12 cellular contexts compared by ENCODE assay signal in the genomic region with DNA sequence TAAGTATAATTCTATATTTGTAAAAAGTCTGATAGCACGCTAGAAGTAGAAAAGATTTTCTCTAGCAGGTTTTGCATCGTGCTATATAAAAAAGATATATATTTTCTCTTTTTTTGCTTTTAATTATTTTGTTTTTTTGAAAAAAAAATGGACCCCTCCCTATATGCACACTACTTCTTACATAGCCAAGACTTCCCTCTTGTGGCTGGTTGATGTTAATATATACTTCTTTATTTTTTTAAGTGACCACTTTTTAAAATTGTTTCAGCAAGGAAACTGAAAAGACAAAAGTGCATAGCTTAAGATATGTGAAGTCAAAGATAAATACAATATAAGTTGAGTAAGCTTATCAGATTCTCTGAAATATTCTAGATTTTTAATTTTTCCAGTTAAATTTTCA.
DNase-seq lines count a peak whose midpoint lies in the region; ATAC-seq, FAIRE-seq and TF ChIP-seq lines count a peak whose summit lies in the region.
"Had no signal": no experiment of that assay in that cellular context is flagged by ENCODE, and none has a peak within 500 bp of the region (broad histone marks: within the 10 kb centered on the region; RNA-seq: fewer than 3 reads in every experiment).

No MANE protein-coding gene starts in this region.

- DNase-seq in GM10266 (ENCODE audit: extremely low spot score) (peak; percentile 17), kidney (no peak), superior temporal gyrus (ENCODE audit: extremely low spot score) (no peak)
- no peak for DNase-seq in activated T-cell treated with anti-CD3 and anti-CD28 coated beads, Interleukin-2, amount 50 U/mL, for 72 hours
- no peak for DNase-seq in activated CD4-positive, alpha-beta T cell treated with anti-CD3 and anti-CD28 coated beads, Interleukin-2, amount 50 U/mL, for 1 hour
- DNase-seq: HCEC 1CT; mucosa of descending colon; stimulated activated CD4-positive, alpha-beta T cell treated with anti-CD3 and anti-CD28 coated beads, Interleukin-4, amount 100 ng/mL, for 4 hours had no signal

- no peaks in the 10 kb centered on the region for H3K4me1 ChIP-seq in kidney (ENCODE audit: control insufficient read depth in 1 of 2, insufficient read depth in 1 of 2, low read depth in 1 of 2, low read length in 2 of 2)
- H3K4me1 ChIP-seq: SJSA1, vagina had no signal

- H3K9me3 Mint-ChIP-seq in activated T-cell treated with anti-CD3 and anti-CD28 coated beads, Interleukin-2, amount 50 U/mL, for 72 hours: no peaks in the 10 kb centered on the region

- peak; percentile 50 for TF ChIP-seq RAD21 in Ishikawa (IDR thresholded peaks at IDR 0.05; ENCODE audit: low read depth)

- no peak overlapping the region for H3K4me3 Mint-ChIP-seq in activated T-cell treated with anti-CD3 and anti-CD28 coated beads, Interleukin-2, amount 50 U/mL, for 72 hours

- peak; percentile 21 for TF ChIP-seq CTCF in GM10266 (IDR thresholded peaks at IDR 0.05; ENCODE audit: control insufficient read depth, insufficient read depth, low read depth, missing control alignments)
- no peak for TF ChIP-seq CTCF in kidney (IDR thresholded peaks at IDR 0.05; ENCODE audit: borderline replicate concordance, extremely low read depth, insufficient read depth)

- H3K27me3 Mint-ChIP-seq in activated T-cell treated with anti-CD3 and anti-CD28 coated beads, Interleukin-2, amount 50 U/mL, for 72 hours (ENCODE audit: low read depth): no peaks in the 10 kb centered on the region

- H3K9me3 ChIP-seq in kidney (ENCODE audit: control insufficient read depth in 1 of 2, low read length in 2 of 2): no peaks in the 10 kb centered on the region
- H3K9me3 ChIP-seq: SJSA1, vagina had no signal

- no peak overlapping the region for H3K27ac Mint-ChIP-seq in activated T-cell treated with anti-CD3 and anti-CD28 coated beads, Interleukin-2, amount 50 U/mL, for 72 hours

- intact Hi-C loops in kidney (cut with DNase I): no loop called here

- no peak overlapping the region for H3K9ac ChIP-seq in kidney (ENCODE audit: low read length in 2 of 2)

- no peaks in the 10 kb centered on the region for H3K4me1 Mint-ChIP-seq in activated T-cell treated with anti-CD3 and anti-CD28 coated beads, Interleukin-2, amount 50 U/mL, for 72 hours (ENCODE audit: low read depth)

- H3K36me3 Mint-ChIP-seq in activated T-cell treated with anti-CD3 and anti-CD28 coated beads, Interleukin-2, amount 50 U/mL, for 72 hours (ENCODE audit: insufficient read depth in 2 of 2): no peaks in the 10 kb centered on the region

- H3K36me3 ChIP-seq in kidney (ENCODE audit: control insufficient read depth in 1 of 2, insufficient read depth in 2 of 2, low read length in 2 of 2): no peaks in the 10 kb centered on the region
- H3K36me3 ChIP-seq: SJSA1, vagina had no signal

- no peak overlapping the region for H3K4me3 ChIP-seq in kidney (ENCODE audit: low read length in 2 of 2)
- H3K4me3 ChIP-seq: mucosa of descending colon, SJSA1, vagina had no signal

- ATAC-seq in SK-N-SH treated with all-trans-retinoic acid at 6 μM for 48 hours: no peak
- ATAC-seq in activated T-cell treated with anti-CD3 and anti-CD28 coated beads, Interleukin-2, amount 50 U/mL, for 72 hours (replicated peaks in 1 of 2): no peak
- ATAC-seq: mucosa of descending colon had no signal

- no peak overlapping the region for H3K27ac ChIP-seq in kidney (ENCODE audit: low read depth in 2 of 2, low read length in 2 of 2)
- H3K27ac ChIP-seq: SJSA1, vagina had no signal

- peak; percentile 88 for FAIRE-seq in kidney (lab: Jason Lieb, UNC)

- no peak for TF ChIP-seq EP300 in Ishikawa (IDR thresholded peaks at IDR 0.05; ENCODE audit: borderline replicate concordance)

TF ChIP-seq in Ishikawa, 13 proteins besides CTCF, POLR2A, EP300 and RAD21:
- TF ChIP-seq EGR1 (IDR thresholded peaks at IDR 0.05) (no peak), TAF1 (IDR thresholded peaks at IDR 0.05; ENCODE audit: low read depth) (no peak)
- TF ChIP-seq, protein P1, sequence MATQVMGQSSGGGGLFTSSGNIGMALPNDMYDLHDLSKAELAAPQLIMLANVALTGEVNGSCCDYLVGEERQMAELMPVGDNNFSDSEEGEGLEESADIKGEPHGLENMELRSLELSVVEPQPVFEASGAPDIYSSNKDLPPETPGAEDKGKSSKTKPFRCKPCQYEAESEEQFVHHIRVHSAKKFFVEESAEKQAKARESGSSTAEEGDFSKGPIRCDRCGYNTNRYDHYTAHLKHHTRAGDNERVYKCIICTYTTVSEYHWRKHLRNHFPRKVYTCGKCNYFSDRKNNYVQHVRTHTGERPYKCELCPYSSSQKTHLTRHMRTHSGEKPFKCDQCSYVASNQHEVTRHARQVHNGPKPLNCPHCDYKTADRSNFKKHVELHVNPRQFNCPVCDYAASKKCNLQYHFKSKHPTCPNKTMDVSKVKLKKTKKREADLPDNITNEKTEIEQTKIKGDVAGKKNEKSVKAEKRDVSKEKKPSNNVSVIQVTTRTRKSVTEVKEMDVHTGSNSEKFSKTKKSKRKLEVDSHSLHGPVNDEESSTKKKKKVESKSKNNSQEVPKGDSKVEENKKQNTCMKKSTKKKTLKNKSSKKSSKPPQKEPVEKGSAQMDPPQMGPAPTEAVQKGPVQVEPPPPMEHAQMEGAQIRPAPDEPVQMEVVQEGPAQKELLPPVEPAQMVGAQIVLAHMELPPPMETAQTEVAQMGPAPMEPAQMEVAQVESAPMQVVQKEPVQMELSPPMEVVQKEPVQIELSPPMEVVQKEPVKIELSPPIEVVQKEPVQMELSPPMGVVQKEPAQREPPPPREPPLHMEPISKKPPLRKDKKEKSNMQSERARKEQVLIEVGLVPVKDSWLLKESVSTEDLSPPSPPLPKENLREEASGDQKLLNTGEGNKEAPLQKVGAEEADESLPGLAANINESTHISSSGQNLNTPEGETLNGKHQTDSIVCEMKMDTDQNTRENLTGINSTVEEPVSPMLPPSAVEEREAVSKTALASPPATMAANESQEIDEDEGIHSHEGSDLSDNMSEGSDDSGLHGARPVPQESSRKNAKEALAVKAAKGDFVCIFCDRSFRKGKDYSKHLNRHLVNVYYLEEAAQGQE (IDR thresholded peaks at IDR 0.05; ENCODE audit: low read depth): no peak

TF ChIP-seq in SK-N-SH treated with all-trans-retinoic acid at 6 μM for 48 hours, 23 proteins besides CTCF, POLR2A, EP300 and RAD21:
- no peak for TF ChIP-seq GLIS3 (CRISPR knock-in tag; IDR thresholded peaks at IDR 0.05)
- TF ChIP-seq TOX (CRISPR knock-in tag; IDR thresholded peaks at IDR 0.05; ENCODE audit: borderline replicate concordance): no peak
- no peak for TF ChIP-seq ISL1 (CRISPR knock-in tag; IDR thresholded peaks at IDR 0.05)
- TF ChIP-seq ZNF565 (CRISPR knock-in tag; conservative IDR thresholded peaks at IDR 0.05; ENCODE audit: low read depth): no peak
- no peak for TF ChIP-seq BACH2 (CRISPR knock-in tag; IDR thresholded peaks at IDR 0.05; ENCODE audit: borderline replicate concordance)
- TF ChIP-seq ZFP3 (CRISPR knock-in tag; IDR thresholded peaks at IDR 0.05): no peak
- TF ChIP-seq, protein P2, sequence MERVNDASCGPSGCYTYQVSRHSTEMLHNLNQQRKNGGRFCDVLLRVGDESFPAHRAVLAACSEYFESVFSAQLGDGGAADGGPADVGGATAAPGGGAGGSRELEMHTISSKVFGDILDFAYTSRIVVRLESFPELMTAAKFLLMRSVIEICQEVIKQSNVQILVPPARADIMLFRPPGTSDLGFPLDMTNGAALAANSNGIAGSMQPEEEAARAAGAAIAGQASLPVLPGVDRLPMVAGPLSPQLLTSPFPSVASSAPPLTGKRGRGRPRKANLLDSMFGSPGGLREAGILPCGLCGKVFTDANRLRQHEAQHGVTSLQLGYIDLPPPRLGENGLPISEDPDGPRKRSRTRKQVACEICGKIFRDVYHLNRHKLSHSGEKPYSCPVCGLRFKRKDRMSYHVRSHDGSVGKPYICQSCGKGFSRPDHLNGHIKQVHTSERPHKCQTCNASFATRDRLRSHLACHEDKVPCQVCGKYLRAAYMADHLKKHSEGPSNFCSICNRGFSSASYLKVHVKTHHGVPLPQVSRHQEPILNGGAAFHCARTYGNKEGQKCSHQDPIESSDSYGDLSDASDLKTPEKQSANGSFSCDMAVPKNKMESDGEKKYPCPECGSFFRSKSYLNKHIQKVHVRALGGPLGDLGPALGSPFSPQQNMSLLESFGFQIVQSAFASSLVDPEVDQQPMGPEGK (CRISPR knock-in tag; IDR thresholded peaks at IDR 0.05; ENCODE audit: borderline replicate concordance): 0 out of 2 replicates have a peak, but pooled peaks have one; percentile 24
- no peak for TF ChIP-seq ZNF8 (CRISPR knock-in tag; IDR thresholded peaks at IDR 0.05)
